8 cellular contexts compared by ENCODE assay signal in the genomic region with DNA sequence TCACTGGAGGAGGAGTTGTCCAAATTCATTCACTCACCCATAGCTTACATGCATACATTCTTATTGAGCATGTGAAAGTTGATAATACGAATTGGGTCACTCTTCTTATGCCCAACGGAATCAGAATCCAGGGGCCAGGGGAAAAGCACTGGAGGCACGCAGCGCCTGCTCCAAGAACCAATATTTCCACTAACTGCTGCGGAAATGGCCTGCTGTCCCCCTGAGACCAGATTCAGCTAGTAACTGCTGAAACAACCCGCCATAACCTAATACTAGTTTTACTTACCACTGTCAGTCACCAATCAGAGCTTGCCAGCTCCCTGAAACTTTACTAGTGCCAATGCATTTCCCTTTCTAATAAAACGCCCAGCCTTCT. TPM values are rescaled to one million over a fixed set of nuclear protein-coding genes. Genes with fewer than 3 reads are reported as not detected.
DNase-seq lines count a peak whose midpoint lies in the region; ATAC-seq and TF ChIP-seq lines count a peak whose summit lies in the region.

No MANE protein-coding gene starts in this region.

- H3K9ac ChIP-seq in HCT116 (ENCODE audit: low read length) (peak overlapping the region; percentile 87; the same call in 1 of the 2 replicates), smooth muscle cell (ENCODE audit: low read depth) (no peak overlapping the region)

- H3K27me3 ChIP-seq in HCT116 (ENCODE audit: insufficient read depth, low read length) (no peaks in the 10 kb centered on the region), smooth muscle cell (ENCODE audit: low read depth) (peaks cover 35% of the 10 kb centered on the region)

- H3K4me3 ChIP-seq in HCT116 (replicated peaks in 1 of 2; ENCODE audit: low read depth in 1 of 2, low read length in 2 of 2) (peak overlapping the region; percentile 98 to 99), iPS-11a (ENCODE audit: low read depth, low read length) (peak overlapping the region; percentile 96), smooth muscle cell (peak overlapping the region; percentile 96)

- peaks cover 66% of the 10 kb centered on the region for H3K4me1 Mint-ChIP-seq in activated CD8-positive, alpha-beta T cell treated with anti-CD3 and anti-CD28 coated beads, Interleukin-2, amount 10 ng/mL, durations not matched to agents 7 days and 5 days (ENCODE audit: low read depth)

- H3K9me3 ChIP-seq in HCT116 (ENCODE audit: control insufficient read depth in 1 of 2, insufficient read depth in 1 of 2, low read depth in 1 of 2, low read length in 2 of 2), result no peaks in the 10 kb centered on the region
- no peaks in the 10 kb centered on the region for H3K9me3 ChIP-seq in smooth muscle cell (replicated peaks; ENCODE audit: low read depth)

- TF ChIP-seq CTCF in HCT116 (IDR thresholded peaks at IDR 0.05 in 2 of 3, conservative IDR thresholded peaks at IDR 0.05 in 1 of 3; ENCODE audit: borderline replicate concordance in 1 of 3, insufficient read depth in 1 of 3, low read depth in 2 of 3, low read length in 2 of 3) (no peak), smooth muscle cell (IDR thresholded peaks at IDR 0.05; ENCODE audit: borderline replicate concordance, insufficient read depth, poor library complexity, severe bottlenecking) (no peak)

- no peak overlapping the region for H3K27ac ChIP-seq in HCT116 (ENCODE audit: low read depth, low read length)
- no peak overlapping the region for H3K27ac ChIP-seq in smooth muscle cell (ENCODE audit: low read depth)

- TF ChIP-seq POLR2A in HCT116 (IDR thresholded peaks at IDR 0.05; ENCODE audit: borderline replicate concordance, extremely low read depth, insufficient read depth, insufficient read length), result no peak

- no peak for ATAC-seq in HCT116
- no peak for ATAC-seq in activated CD8-positive, alpha-beta T cell treated with anti-CD3 and anti-CD28 coated beads, Interleukin-2, amount 10 ng/mL, durations not matched to agents 7 days and 5 days

- CTCF ChIA-PET in HCT116 (lab: Charles Lee), result no interaction called here
- CTCF ChIA-PET in activated CD8-positive, alpha-beta T cell treated with anti-CD3 and anti-CD28 coated beads, Interleukin-2, amount 10 ng/mL, durations not matched to agents 7 days and 5 days (lab: Charles Lee), result interaction anchor here (0.7 to 5.8 kb wide), 5 partner anchors 9 to 73 kb away, joined by 3 to 45 read pairs (median 15); partner anchors contain the start of gene NSFL1C

- no peaks in the 10 kb centered on the region for H3K9me2 ChIP-seq in HCT116 (ENCODE audit: insufficient read depth)

- H3K36me3 Mint-ChIP-seq in activated CD8-positive, alpha-beta T cell treated with anti-CD3 and anti-CD28 coated beads, Interleukin-2, amount 10 ng/mL, durations not matched to agents 7 days and 5 days (ENCODE audit: low read depth), result peaks cover 32% of the 10 kb centered on the region

- H4K20me1 ChIP-seq in HCT116 (ENCODE audit: insufficient read depth) (no peaks in the 10 kb centered on the region), smooth muscle cell (ENCODE audit: low read depth) (peaks cover 36% of the 10 kb centered on the region)

- POLR2A ChIA-PET in HCT116 (lab: Charles Lee), result interaction anchor here (1.0 kb wide), 1 partner anchor 30 kb away, joined by 3 read pairs; no protein-coding TSS in a partner anchor
- POLR2A ChIA-PET in activated CD8-positive, alpha-beta T cell treated with anti-CD3 and anti-CD28 coated beads, Interleukin-2, amount 10 ng/mL, durations not matched to agents 7 days and 5 days (lab: Charles Lee), result interaction anchor here (1.1 to 2.6 kb wide), 2 partner anchors 74 to 81 kb away, joined by 3 to 9 read pairs; partner anchors contain the start of gene NSFL1C

- RAD21 ChIA-PET in HCT116 (lab: Charles Lee; ENCODE audit: low non-redundant PET in 1 of 2, low total read pairs in 2 of 2, uncharacterized antibody in 2 of 2, unreplicated experiment in 2 of 2), result no interaction called here

- H3K4me1 ChIP-seq in HCT116 (ENCODE audit: control insufficient read depth in 1 of 2, insufficient read depth in 2 of 2, low read length in 2 of 2), result peaks cover 13 to 32% of the 10 kb centered on the region in 2 experiments; a peak in 3 of 4 replicates
- peaks cover 10% of the 10 kb centered on the region for H3K4me1 ChIP-seq in smooth muscle cell (ENCODE audit: low read depth)

- H3K9me3 Mint-ChIP-seq in activated CD8-positive, alpha-beta T cell treated with anti-CD3 and anti-CD28 coated beads, Interleukin-2, amount 10 ng/mL, durations not matched to agents 7 days and 5 days (ENCODE audit: insufficient read depth), result peaks cover 3% of the 10 kb centered on the region

- peak overlapping the region; percentile 91 for H3K27ac Mint-ChIP-seq in activated CD8-positive, alpha-beta T cell treated with anti-CD3 and anti-CD28 coated beads, Interleukin-2, amount 10 ng/mL, durations not matched to agents 7 days and 5 days

- peaks cover 19% of the 10 kb centered on the region for H3K27me3 Mint-ChIP-seq in activated CD8-positive, alpha-beta T cell treated with anti-CD3 and anti-CD28 coated beads, Interleukin-2, amount 10 ng/mL, durations not matched to agents 7 days and 5 days (ENCODE audit: low read depth)

- H3K36me3 ChIP-seq in HCT116 (ENCODE audit: control insufficient read depth in 1 of 2, insufficient read depth in 2 of 2, low read length in 2 of 2) (peaks cover 2 to 8% of the 10 kb centered on the region in 2 experiments; a peak in 1 of 4 replicates), smooth muscle cell (ENCODE audit: low read depth) (no peaks in the 10 kb centered on the region)

- no peak overlapping the region for H2AFZ ChIP-seq in HCT116 (ENCODE audit: low read depth, low read length, poor library complexity, severe bottlenecking)
- H2AFZ ChIP-seq in smooth muscle cell (ENCODE audit: low read depth), result no peak overlapping the region

- intact Hi-C loops in HCT116 (cut with micrococcal nuclease), result loop anchor here (5.0 kb wide), 2 partner anchors 34 to 66 kb away; partner anchors contain the start of gene SDCBP2

- H3K79me2 ChIP-seq in HCT116 (ENCODE audit: insufficient read depth, low read length) (peaks cover 43% of the 10 kb centered on the region), smooth muscle cell (ENCODE audit: low read depth) (peaks cover 44% of the 10 kb centered on the region)

- no peaks in the 10 kb centered on the region for H3F3A ChIP-seq in smooth muscle cell (ENCODE audit: low read depth)

- WGBS in smooth muscle cell (ENCODE audit: low lambda C conversion rate), result 76% methylated on average over 7 of the region's 7 CpGs

- TF ChIP-seq RAD21 in HCT116 (IDR thresholded peaks at IDR 0.05; ENCODE audit: low read depth), result no peak

- H3K4me2 ChIP-seq in HCT116 (ENCODE audit: low read length) (peak overlapping the region; percentile 94), smooth muscle cell (peak overlapping the region; percentile 89)

- H3K4me3 Mint-ChIP-seq in activated CD8-positive, alpha-beta T cell treated with anti-CD3 and anti-CD28 coated beads, Interleukin-2, amount 10 ng/mL, durations not matched to agents 7 days and 5 days, result peak overlapping the region; percentile 88

- BruUV-seq in HCT116 (replicated peaks; lab: Mats Ljungman, UMichigan), result no TSS peak

- DNase-seq in HCT116 (ENCODE audit: low read depth, low spot score) (no peak), smooth muscle cell (lab: John Stamatoyannopoulos, UW; ENCODE audit: unreplicated experiment) (no peak), dermis blood vessel endothelial cell (no peak), NCI-H526 (lab: John Stamatoyannopoulos, UW) (no peak), amniotic stem cell (lab: John Stamatoyannopoulos, UW) (no peak), NOMO-1 treated with DMSO at 0.1 percent for 48 hours (lab: John Stamatoyannopoulos, UW; ENCODE audit: unreplicated experiment) (no peak)
- no peak for DNase-seq in activated CD8-positive, alpha-beta T cell treated with anti-CD3 and anti-CD28 coated beads, Interleukin-2, amount 10 ng/mL, durations not matched to agents 7 days and 5 days

TF ChIP-seq in HCT116, 20 proteins besides CTCF, POLR2A, EP300 and RAD21:
- no peak for TF ChIP-seq POLR2AphosphoS5 (IDR thresholded peaks at IDR 0.05; ENCODE audit: low read depth, low read length)
- no peak for TF ChIP-seq ATF3 (IDR thresholded peaks at IDR 0.05)

RNA-seq across cellular contexts. Expression of gene FKBP1A, which starts 0.6 kb away (rescaled TPM):
- 259 TPM for total RNA-seq in HCT116 (2021; ENCODE audit: unreplicated experiment)
- 302 and 317 TPM in 2 replicates for polyA plus RNA-seq in HCT116 (2012)
- 100 to 1,000 TPM; 288 to 291 TPM for total RNA-seq in activated CD8-positive, alpha-beta T cell treated with anti-CD3 and anti-CD28 coated beads, Interleukin-2, amount 10 ng/mL, durations not matched to agents 7 days and 5 days
- 137 and 184 TPM in 2 replicates for total RNA-seq in smooth muscle cell
- 150 and 163 TPM in 2 replicates for polyA plus RNA-seq in smooth muscle cell
- total RNA-seq in dermis blood vessel endothelial cell, result 269 and 390 TPM in 2 replicates
